In genomic region chr16:35731341-35732040, GRCh38 we compare ENCODE assay signal across 21 cellular contexts.
"Had no signal": no experiment of that assay in that cellular context is flagged by ENCODE, and none has a peak within 500 bp of the region (broad histone marks: within the 10 kb centered on the region; RNA-seq: fewer than 3 reads in every experiment).

No MANE protein-coding gene starts in this region.

- H3K27ac ChIP-seq: RWPE1, SJCRH30 had no signal

- H3K4me3 ChIP-seq: SJCRH30 had no signal

- ATAC-seq: Right ventricle myocardium inferior, SK-N-SH treated with all-trans-retinoic acid at 6 μM for 48 hours had no signal

- DNase-seq: KBM-7, MV-4-11, NCI-H1048, NCI-H1105, NCI-H1417, NCI-H1436 treated with DMSO at 0.1 percent for 48 hours, NCI-H1694 treated with DMSO at 0.1 percent for 48 hours, NCI-H1930, NCI-H2081 treated with DMSO at 0.1 percent for 48 hours, NCI-H2171, NCI-H226, NCI-H446, NCI-H510A, NCI-H524 treated with DMSO at 0.1 percent for 48 hours, NCI-H69, NCI-H774, SHP77 treated with DMSO at 0.1 percent for 48 hours, SJCRH30 had no signal
